ENCODE assay signal across 1 cellular context in the genomic region with DNA sequence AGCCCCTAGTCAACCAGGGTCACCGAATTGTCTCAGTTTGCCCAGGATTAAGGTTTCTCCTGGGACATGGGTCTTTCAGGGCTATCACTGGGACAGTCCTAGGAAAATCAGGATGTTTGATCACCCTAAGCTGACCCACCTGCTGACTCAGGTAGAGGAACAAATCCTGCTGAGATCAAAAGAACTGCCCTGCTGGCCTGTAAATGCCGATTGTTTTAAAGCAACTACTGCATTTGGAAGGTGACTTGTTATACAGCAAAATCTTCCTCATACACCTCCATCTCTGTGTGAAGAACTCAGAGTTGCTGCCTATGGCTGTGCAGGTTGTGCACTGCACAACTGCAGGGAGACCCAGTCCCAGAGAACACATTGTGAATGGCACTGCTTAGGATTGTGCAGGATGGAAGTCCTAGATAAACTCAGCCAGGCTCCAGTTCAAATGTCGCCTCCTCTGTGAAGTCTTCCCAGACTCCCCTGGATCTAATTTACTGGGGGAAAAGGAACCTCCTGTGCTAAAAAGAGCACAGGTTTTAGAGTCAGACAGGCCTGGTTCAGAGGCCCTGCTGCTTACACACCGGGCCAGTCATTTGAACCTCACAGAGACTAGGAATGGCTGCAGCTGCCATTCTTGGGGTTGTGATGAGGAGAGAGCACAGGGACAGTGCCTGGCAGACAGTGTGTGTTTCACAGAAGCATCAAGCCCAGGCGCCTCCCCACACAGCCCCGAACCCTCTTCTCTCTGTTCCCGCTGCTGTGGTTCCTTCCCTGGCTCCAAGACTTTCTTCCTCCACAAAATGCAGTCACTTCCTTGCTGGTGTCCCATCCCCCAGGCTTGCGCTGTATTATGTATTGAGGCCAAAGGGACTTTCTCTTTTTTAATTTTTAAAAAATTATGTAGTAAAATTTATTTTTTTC.
TF ChIP-seq lines count a peak whose summit lies in the region.

No MANE protein-coding gene starts in this region.

TF ChIP-seq in GM12891, 5 proteins besides CTCF, POLR2A, EP300 and RAD21:
- TF ChIP-seq POU2F2 (IDR thresholded peaks at IDR 0.05; ENCODE audit: low read depth, low read length) (no peak), TAF1 (IDR thresholded peaks at IDR 0.05; ENCODE audit: low read depth, low read length) (no peak), POLR2AphosphoS5 (IDR thresholded peaks at IDR 0.05; ENCODE audit: low read depth, low read length) (no peak), SPI1 (IDR thresholded peaks at IDR 0.05; ENCODE audit: low read depth, low read length) (no peak), PAX5 (IDR thresholded peaks at IDR 0.05; ENCODE audit: insufficient read depth, low read length, severe bottlenecking) (no peak)
